11 cellular contexts compared by ENCODE assay signal in the genomic region with DNA sequence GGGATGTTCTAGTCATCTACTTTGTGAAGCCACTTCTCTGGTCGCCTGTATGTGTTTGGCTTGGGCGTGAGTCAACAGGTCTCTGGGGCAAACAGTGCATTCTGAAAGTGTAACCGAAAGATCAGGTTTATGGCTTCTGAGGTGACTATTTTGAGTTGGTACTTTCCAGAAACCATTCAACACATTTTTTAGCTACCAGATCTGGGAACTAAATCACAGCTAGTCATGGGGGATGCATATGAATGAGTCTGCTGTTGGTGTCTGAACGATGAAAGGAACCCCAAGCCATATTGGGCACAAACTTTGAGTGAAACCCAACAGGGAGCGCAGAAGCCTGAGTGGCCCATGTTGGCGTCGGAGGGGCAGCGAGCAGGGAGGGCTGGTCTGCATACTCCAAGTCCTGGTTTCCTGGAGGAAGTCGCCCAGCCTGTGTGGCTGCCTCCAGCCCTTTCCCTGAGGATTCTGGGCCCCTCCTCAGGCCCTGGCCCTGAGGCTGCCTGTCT. TPM values are rescaled to one million over a fixed set of nuclear protein-coding genes. Genes with fewer than 3 reads are reported as not detected.
DNase-seq lines count a peak whose midpoint lies in the region; ATAC-seq, FAIRE-seq and TF ChIP-seq lines count a peak whose summit lies in the region.
"Had no signal": no experiment of that assay in that cellular context is flagged by ENCODE, and none has a peak within 500 bp of the region (broad histone marks: within the 10 kb centered on the region; RNA-seq: fewer than 3 reads in every experiment).

No MANE protein-coding gene starts in this region.

- RAD21 ChIA-PET in GM12878 (lab: Charles Lee; ENCODE audit: unreplicated experiment): interaction anchor here (0.6 to 3.8 kb wide), 10 partner anchors 10 to 296 kb away, joined by 3 to 35 read pairs (median 3); partner anchors contain the start of genes MED10, NSUN2 and SRD5A1

- no peak overlapping the region for H3K4me3 Mint-ChIP-seq in CD8-positive, alpha-beta T cell
- H3K4me3 Mint-ChIP-seq: activated CD4-positive, alpha-beta T cell treated with anti-CD3 and anti-CD28 coated beads, Interleukin-2, amount 10 ng/mL, durations not matched to agents 7 days and 5 days had no signal

- peak overlapping the region; percentile 30; the same call in 1 of the 2 replicates for H3K9ac ChIP-seq in GM12878 (ENCODE audit: control insufficient read depth, insufficient read depth, low read length)

- intact Hi-C loops in GM12878 (cut with micrococcal nuclease; ENCODE audit: unreplicated experiment): loop anchor here (1.0 to 5.0 kb wide), 4 partner anchors 12 to 253 kb away; partner anchors contain the start of gene MED10
- intact Hi-C loops in CD8-positive, alpha-beta T cell (cut with DNase I, micrococcal nuclease): no loop called here

- no peaks in the 10 kb centered on the region for H3K27me3 ChIP-seq in GM12878 (replicated peaks in 1 of 2; ENCODE audit: control insufficient read depth in 2 of 2, insufficient read depth in 2 of 2, low read length in 1 of 2)
- H3K27me3 ChIP-seq in CD8-positive, alpha-beta T cell (ENCODE audit: insufficient read depth, low read length): no peaks in the 10 kb centered on the region
- H3K27me3 ChIP-seq: cardiac muscle cell, uterus had no signal

- H3K27ac Mint-ChIP-seq in CD8-positive, alpha-beta T cell: no peak overlapping the region
- H3K27ac Mint-ChIP-seq: activated CD4-positive, alpha-beta T cell treated with anti-CD3 and anti-CD28 coated beads, Interleukin-2, amount 10 ng/mL, durations not matched to agents 7 days and 5 days had no signal

- H3K4me3 ChIP-seq in GM12878: no peak overlapping the region
- H3K4me3 ChIP-seq in CD8-positive, alpha-beta T cell (ENCODE audit: low read depth, low read length): no peak overlapping the region
- H3K4me3 ChIP-seq: cardiac muscle cell, uterus had no signal

- POLR2A ChIA-PET in GM12878 (lab: Charles Lee): interaction anchor here (0.6 to 2.7 kb wide), 4 partner anchors 10 to 105 kb away, joined by 3 to 14 read pairs (median 8); no protein-coding TSS in a partner anchor
- POLR2A ChIA-PET in CD8-positive, alpha-beta T cell (lab: Charles Lee): no interaction called here

- peak overlapping the region; percentile 48 for H3K4me2 ChIP-seq in GM12878 (ENCODE audit: control insufficient read depth, insufficient read depth)

- no peaks in the 10 kb centered on the region for H3K9me3 Mint-ChIP-seq in CD8-positive, alpha-beta T cell
- H3K9me3 Mint-ChIP-seq: activated CD4-positive, alpha-beta T cell treated with anti-CD3 and anti-CD28 coated beads, Interleukin-2, amount 10 ng/mL, durations not matched to agents 7 days and 5 days had no signal

- ATAC-seq in GM18519 (IDR thresholded peaks at IDR 0.05; ENCODE audit: low FRiP score, unreplicated experiment) (peak; percentile 78), GM19452 (IDR thresholded peaks at IDR 0.05; ENCODE audit: unreplicated experiment) (peak; percentile 86), HG03025 (IDR thresholded peaks at IDR 0.05; ENCODE audit: low FRiP score, unreplicated experiment) (peak; percentile 85), GM12878 (peak; percentile 85)
- ATAC-seq in CD8-positive, alpha-beta T cell: no peak

- TF ChIP-seq CTCF in GM12878 (IDR thresholded peaks at IDR 0.05 in 2 of 3, conservative IDR thresholded peaks at IDR 0.05 in 1 of 3; ENCODE audit: control insufficient read depth in 2 of 3, extremely low read depth in 1 of 3, insufficient read depth in 1 of 3, low read depth in 3 of 3, low read length in 3 of 3): no peak
- TF ChIP-seq CTCF in CD8-positive, alpha-beta T cell (IDR thresholded peaks at IDR 0.05): no peak

- no TSS peak for BruUV-seq in GM12878 (replicated peaks; lab: Mats Ljungman, UMichigan)

- H3K27ac ChIP-seq in GM12878 (ENCODE audit: control insufficient read depth, insufficient read depth): peak overlapping the region; percentile 85
- H3K27ac ChIP-seq in CD8-positive, alpha-beta T cell (ENCODE audit: low read depth, low read length): no peak overlapping the region
- H3K27ac ChIP-seq: cardiac muscle cell, uterus had no signal

- TF ChIP-seq RAD21 in GM12878 (IDR thresholded peaks at IDR 0.05; ENCODE audit: insufficient read depth, low read depth, low read length): peak; percentile 19; the same call in 1 of the 2 replicates

- in situ Hi-C loops in GM12878 (cut with MboI): no loop called here

- H3K27me3 Mint-ChIP-seq in CD8-positive, alpha-beta T cell (ENCODE audit: low read depth): no peaks in the 10 kb centered on the region

- FAIRE-seq in GM12878 (lab: Jason Lieb, UNC): peak; percentile 75

- peaks cover 6% of the 10 kb centered on the region for H3K4me1 Mint-ChIP-seq in CD8-positive, alpha-beta T cell (ENCODE audit: low read depth)

- no peaks in the 10 kb centered on the region for H3K9me3 ChIP-seq in GM12878 (replicated peaks; ENCODE audit: control insufficient read depth, insufficient read depth, low read length)
- H3K9me3 ChIP-seq in CD8-positive, alpha-beta T cell (ENCODE audit: low read length): no peaks in the 10 kb centered on the region
- H3K9me3 ChIP-seq: uterus had no signal

- SMC1A ChIA-PET in GM12878 (lab: Charles Lee; ENCODE audit: uncharacterized antibody, unreplicated experiment): interaction anchor here (0.6 to 4.1 kb wide), 8 partner anchors 10 to 253 kb away, joined by 3 to 37 read pairs (median 4); partner anchors contain the start of gene MED10

- 0 out of 2 replicates have a peak, but pooled peaks have one; percentile 42 for TF ChIP-seq POLR2A in GM12878 (IDR thresholded peaks at IDR 0.05; ENCODE audit: low read depth, low read length)

- TF ChIP-seq EP300 in GM12878 (IDR thresholded peaks at IDR 0.05; ENCODE audit: borderline replicate concordance in 1 of 2, control insufficient read depth in 1 of 2, low read depth in 2 of 2, low read length in 2 of 2): peak; percentile 95 to 96

- H3K79me2 ChIP-seq in GM12878 (ENCODE audit: control insufficient read depth, insufficient read depth, low read length): no peaks in the 10 kb centered on the region

- H3K4me1 ChIP-seq in GM12878 (ENCODE audit: control insufficient read depth, insufficient read depth, low read length): peaks cover 76% of the 10 kb centered on the region
- H3K4me1 ChIP-seq in CD8-positive, alpha-beta T cell (ENCODE audit: insufficient read depth, low read length): peaks cover 4% of the 10 kb centered on the region
- H3K4me1 ChIP-seq: uterus had no signal

- peak overlapping the region; percentile 36; the same call in 1 of the 2 replicates for H2AFZ ChIP-seq in GM12878 (ENCODE audit: control insufficient read depth, low read depth, low read length)

- CTCF ChIA-PET in GM12878 (lab: Yijun Ruan, JAX): interaction anchor here (0.8 to 1.5 kb wide), 2 partner anchors 9 to 63 kb away, joined by 3 to 7 read pairs; no protein-coding TSS in a partner anchor
- CTCF ChIA-PET in CD8-positive, alpha-beta T cell (lab: Charles Lee): no interaction called here

- H3K36me3 Mint-ChIP-seq in CD8-positive, alpha-beta T cell: no peaks in the 10 kb centered on the region

- DNase-seq in GM12878 (ENCODE audit: low read depth, low spot score): peak; percentile 96
- no peak for DNase-seq in CD8-positive, alpha-beta T cell
- DNase-seq in amniotic stem cell (lab: John Stamatoyannopoulos, UW): no peak
- no peak for DNase-seq in stimulated activated naive CD4-positive, alpha-beta T cell treated with Interleukin-2 at 50 U/mL for 16 hours (lab: John Stamatoyannopoulos, UW)
- DNase-seq: activated CD4-positive, alpha-beta T cell treated with anti-CD3 and anti-CD28 coated beads, Interleukin-2, amount 10 ng/mL, durations not matched to agents 7 days and 5 days; uterus had no signal

- WGBS in GM12878 (ENCODE audit: insufficient coverage, insufficient replicate concordance, low lambda C conversion rate, missing lambda C conversion rate): 0% methylated on average over 9 of the region's 9 CpGs

- no peaks in the 10 kb centered on the region for H4K20me1 ChIP-seq in GM12878 (ENCODE audit: control insufficient read depth, insufficient read depth)

- no peaks in the 10 kb centered on the region for H3K36me3 ChIP-seq in GM12878 (ENCODE audit: control insufficient read depth in 2 of 2, insufficient read depth in 2 of 2, low read length in 1 of 2)
- H3K36me3 ChIP-seq in CD8-positive, alpha-beta T cell (ENCODE audit: insufficient read depth, low read length): no peaks in the 10 kb centered on the region
- H3K36me3 ChIP-seq: cardiac muscle cell, uterus had no signal

TF ChIP-seq in GM12878, 131 proteins besides CTCF, POLR2A, EP300 and RAD21 (continues in another document):
- TF ChIP-seq BCL11A (IDR thresholded peaks at IDR 0.05; ENCODE audit: low read depth, low read length): peak; percentile 93
- 0 out of 2 replicates have a peak, but pooled peaks have one; percentile 40 for TF ChIP-seq RAD51 (IDR thresholded peaks at IDR 0.05)
- TF ChIP-seq CBFB (IDR thresholded peaks at IDR 0.05; ENCODE audit: low read depth): peak; percentile 86
- TF ChIP-seq SREBF1 (IDR thresholded peaks at IDR 0.05; ENCODE audit: low read length): no peak
- TF ChIP-seq GATAD2B (conservative IDR thresholded peaks at IDR 0.05; ENCODE audit: low read depth): no peak; the same call in 1 of the 2 replicates
- no peak for TF ChIP-seq SIN3A (IDR thresholded peaks at IDR 0.05; ENCODE audit: low read depth, low read length)
- peak; percentile 57 for TF ChIP-seq SP1 (IDR thresholded peaks at IDR 0.05; ENCODE audit: low read depth, low read length)
- peak; percentile 87 for TF ChIP-seq EED (IDR thresholded peaks at IDR 0.05; ENCODE audit: low read depth)
- TF ChIP-seq RBBP5 (conservative IDR thresholded peaks at IDR 0.05): no peak
- no peak for TF ChIP-seq ZNF207 (IDR thresholded peaks at IDR 0.05; ENCODE audit: borderline replicate concordance)

RNA-seq across cellular contexts. Expression of gene UBE2QL1, which starts 35.3 kb away (rescaled TPM):
- total RNA-seq in GM12878 (2013; cell fraction: nucleolus; rRNA removed): 0.27 and 0.29 TPM in 2 replicates
- total RNA-seq in GM12878 (2014; rRNA removed): not detected in 2 replicates
- 0.04 TPM in 1 of 2 replicates, not detected in the other for total RNA-seq in GM12878 (2014; rRNA removed; fragmentation: Illumina TruSeq; extraction: Trizol)
- total RNA-seq in GM12878 (2021): 0.05 TPM in 1 of 2 replicates, not detected in the other
- 0.21 TPM for polyA plus RNA-seq in GM12878 (2011; ENCODE audit: low read depth)
- 0.49 and 0.62 TPM in 2 replicates for polyA plus RNA-seq in GM12878 (2011; rRNA removed)
- 0.52 and 0.75 TPM in 2 replicates for polyA plus RNA-seq in GM12878 (2011; cell fraction: cytosol; rRNA removed)
- polyA plus RNA-seq in GM12878 (2011; cell fraction: nucleus; rRNA removed): 0.47 and 0.52 TPM in 2 replicates
- polyA plus RNA-seq in GM12878 (2012): 0.30 and 0.73 TPM in 2 replicates
- polyA plus RNA-seq in GM12878 (2014; fragmentation: Illumina TruSeq; extraction: Trizol): 0.03 TPM in 1 of 2 replicates, not detected in the other
- under 1 TPM in 1 of 2 experiments, not detected in 1; 0.04 TPM for polyA plus RNA-seq in GM12878 (2014; fragmentation: Nextera tagmentation; extraction: Ambion mirVana)
- 0.06 TPM in 1 of 2 replicates, not detected in the other for polyA plus RNA-seq in GM12878 (2014; rRNA removed)
- polyA plus RNA-seq in GM12878 (2016; fragmentation: Nextera tagmentation; extraction: Ambion mirVana): not detected
- polyA minus RNA-seq in GM12878 (2011; rRNA and poly(A)+ RNA removed): 0.46 and 0.51 TPM in 2 replicates
- not detected in 2 replicates for polyA minus RNA-seq in GM12878 (2011; cell fraction: cytosol; rRNA and poly(A)+ RNA removed)
- polyA minus RNA-seq in GM12878 (2011; cell fraction: nucleus; rRNA and poly(A)+ RNA removed): 0.24 and 0.38 TPM in 2 replicates
- under 1 TPM; 0.31 to 0.35 TPM for total RNA-seq in CD8-positive, alpha-beta T cell
- total RNA-seq: activated CD4-positive, alpha-beta T cell treated with anti-CD3 and anti-CD28 coated beads, Interleukin-2, amount 10 ng/mL, durations not matched to agents 7 days and 5 days; LHCN-M2 had no signal
